18 cellular contexts compared by ENCODE assay signal in genomic region chr13:51328488-51328887, GRCh38. TPM values are rescaled to one million over a fixed set of nuclear protein-coding genes. Genes with fewer than 3 reads are reported as not detected.
DNase-seq lines count a peak whose midpoint lies in the region; ATAC-seq, FAIRE-seq and TF ChIP-seq lines count a peak whose summit lies in the region.
"Had no signal": no experiment of that assay in that cellular context is flagged by ENCODE, and none has a peak within 500 bp of the region (broad histone marks: within the 10 kb centered on the region; RNA-seq: fewer than 3 reads in every experiment).

No MANE protein-coding gene starts in this region.

- H3K79me1 ChIP-seq in IMR-90 (ENCODE audit: low read depth in 1 of 2, low read length in 2 of 2) (no peaks in the 10 kb centered on the region), H1 (ENCODE audit: low read depth, low read length) (no peaks in the 10 kb centered on the region)

- H3K9me1 ChIP-seq in IMR-90 (ENCODE audit: insufficient read depth, low read length): no peaks in the 10 kb centered on the region

- H4K20me1 ChIP-seq in IMR-90 (ENCODE audit: insufficient read depth, low read length): no peaks in the 10 kb centered on the region
- no peaks in the 10 kb centered on the region for H4K20me1 ChIP-seq in H1 (replicated peaks in 1 of 2; ENCODE audit: control insufficient read depth in 1 of 2, insufficient read depth in 2 of 2, low read length in 2 of 2)

- no peak overlapping the region for H2AK5ac ChIP-seq in IMR-90 (ENCODE audit: low read depth, low read length)
- no peak overlapping the region for H2AK5ac ChIP-seq in H1 (ENCODE audit: low read depth, low read length)

- H3K27ac Mint-ChIP-seq in naive thymus-derived CD8-positive, alpha-beta T cell: no peak overlapping the region

- ATAC-seq in IMR-90 (ENCODE audit: low read depth): no peak
- ATAC-seq in naive thymus-derived CD8-positive, alpha-beta T cell: no peak
- no peak for ATAC-seq in GM18873 (IDR thresholded peaks at IDR 0.05; ENCODE audit: low FRiP score, unreplicated experiment)
- no peak for ATAC-seq in GM19455 (IDR thresholded peaks at IDR 0.05; ENCODE audit: unreplicated experiment)
- ATAC-seq: PC-3 had no signal

- no peaks in the 10 kb centered on the region for H3K4me1 ChIP-seq in BE2C
- H3K4me1 ChIP-seq in IMR-90 (ENCODE audit: control insufficient read depth, insufficient read depth, low read length): no peaks in the 10 kb centered on the region
- H3K4me1 ChIP-seq in H1 (replicated peaks in 1 of 4; ENCODE audit: control insufficient read depth in 3 of 4, insufficient read depth in 4 of 4, low read length in 3 of 4): peaks cover 4 to 16% (median 15%) of the 10 kb centered on the region in 4 experiments; a peak in 6 of 7 replicates

- dilution Hi-C loops in IMR-90 (cut with HindIII; ENCODE audit: low sequenced_read_pairs, unreplicated experiment): no loop called here

- TF ChIP-seq POLR2A in IMR-90 (IDR thresholded peaks at IDR 0.05; ENCODE audit: low read depth, low read length) (no peak), H1 (IDR thresholded peaks at IDR 0.05; ENCODE audit: control extremely low read depth in 1 of 2, low read depth in 2 of 2, low read length in 2 of 2) (no peak)

- no peak overlapping the region for H2AK9ac ChIP-seq in IMR-90 (replicated peaks; ENCODE audit: low read depth, low read length, poor library complexity)

- H3K9ac ChIP-seq in IMR-90 (ENCODE audit: low read depth, low read length) (no peak overlapping the region), H1 (replicated peaks in 1 of 4; ENCODE audit: extremely low read depth in 1 of 4, low read depth in 3 of 4, low read length in 3 of 4) (no peak overlapping the region)
- H3K9ac ChIP-seq: GM23248 had no signal

- H3K36me3 ChIP-seq in BE2C: no peaks in the 10 kb centered on the region
- no peaks in the 10 kb centered on the region for H3K36me3 ChIP-seq in IMR-90 (ENCODE audit: control insufficient read depth, insufficient read depth, low read length)
- no peaks in the 10 kb centered on the region for H3K36me3 ChIP-seq in H1 (ENCODE audit: control insufficient read depth in 2 of 4, insufficient read depth in 4 of 4, low read length in 3 of 4)

- H3K27ac ChIP-seq in IMR-90 (ENCODE audit: insufficient read depth, low read length) (no peak overlapping the region), H1 (ENCODE audit: low read depth, low read length) (no peak overlapping the region)
- H3K27ac ChIP-seq: GM23248 had no signal

- H2BK5ac ChIP-seq in IMR-90 (ENCODE audit: low read depth, low read length, poor library complexity, severe bottlenecking) (no peak overlapping the region), H1 (ENCODE audit: low read depth, low read length) (no peak overlapping the region)

- no peak overlapping the region for H2BK20ac ChIP-seq in IMR-90 (ENCODE audit: low read depth, low read length)
- H2BK20ac ChIP-seq in H1 (ENCODE audit: low read length): no peak overlapping the region

- H2BK120ac ChIP-seq in IMR-90 (ENCODE audit: low read depth, low read length) (no peak overlapping the region), H1 (replicated peaks; ENCODE audit: low read depth, low read length) (no peak overlapping the region)

- no peaks in the 10 kb centered on the region for H3K79me2 ChIP-seq in H1 (ENCODE audit: control insufficient read depth in 1 of 2, insufficient read depth in 2 of 2, low read length in 2 of 2)

- H4K91ac ChIP-seq in IMR-90 (ENCODE audit: insufficient read depth, low read depth, low read length) (no peak overlapping the region), H1 (replicated peaks; ENCODE audit: insufficient read length, low read length) (no peak overlapping the region)

- no TSS peak for BruUV-seq in IMR-90 (replicated peaks; lab: Mats Ljungman, UMichigan)

- no peak overlapping the region for H2BK12ac ChIP-seq in H1 (ENCODE audit: low read depth, low read length)

- no peaks in the 10 kb centered on the region for H3K9me3 ChIP-seq in BE2C
- no peaks in the 10 kb centered on the region for H3K9me3 ChIP-seq in IMR-90 (ENCODE audit: control insufficient read depth, insufficient read depth, low read length)
- no peaks in the 10 kb centered on the region for H3K9me3 ChIP-seq in H1 (ENCODE audit: insufficient read depth in 2 of 2, low read depth in 1 of 2, low read length in 1 of 2)

- no peak overlapping the region for H3K23ac ChIP-seq in IMR-90 (ENCODE audit: low read depth, low read length)
- no peak overlapping the region for H3K23ac ChIP-seq in H1 (ENCODE audit: insufficient read length)

- POLR2A ChIA-PET in IMR-90 (lab: Charles Lee; ENCODE audit: unreplicated experiment): no interaction called here
- POLR2A ChIA-PET in H1 (lab: Charles Lee; ENCODE audit: partially characterized antibody): interaction anchor here (1.3 to 1.7 kb wide), 3 partner anchors 42 to 146 kb away, joined by 3 to 4 read pairs (median 3); no protein-coding TSS in a partner anchor
- POLR2A ChIA-PET in naive thymus-derived CD8-positive, alpha-beta T cell (lab: Charles Lee): no interaction called here

- H3K27me3 Mint-ChIP-seq in naive thymus-derived CD8-positive, alpha-beta T cell: no peaks in the 10 kb centered on the region

- CTCF ChIA-PET in IMR-90 (lab: Yijun Ruan, JAX): interaction anchor here (1.1 kb wide), 1 partner anchor 203 kb away, joined by 3 read pairs; no protein-coding TSS in a partner anchor
- CTCF ChIA-PET in H1 (lab: Charles Lee; ENCODE audit: partially characterized antibody): interaction anchor here (0.9 to 2.7 kb wide), 7 partner anchors 10 to 99 kb away, joined by 3 to 16 read pairs (median 3); no protein-coding TSS in a partner anchor

- no peaks in the 10 kb centered on the region; the same call in 1 of the 2 replicates for H3K23me2 ChIP-seq in H1 (ENCODE audit: low read depth, low read length)

- peaks cover 0 to 4% (median 2%) of the 10 kb centered on the region in 3 donors for H3K36me3 Mint-ChIP-seq in naive thymus-derived CD8-positive, alpha-beta T cell

- no peak overlapping the region for H3K14ac ChIP-seq in IMR-90 (replicated peaks; ENCODE audit: low read depth, low read length)
- no peak overlapping the region for H3K14ac ChIP-seq in H1 (ENCODE audit: insufficient read length)

- H3K18ac ChIP-seq in IMR-90 (ENCODE audit: low read depth, low read length) (no peak overlapping the region), H1 (ENCODE audit: extremely low read depth, low read length) (no peak overlapping the region; the same call in 1 of the 2 replicates)

- in situ Hi-C loops in IMR-90 (cut with MboI; ENCODE audit: low sequenced_read_pairs): no loop called here

- H3K9me3 Mint-ChIP-seq in naive thymus-derived CD8-positive, alpha-beta T cell: no peaks in the 10 kb centered on the region

- H3K4ac ChIP-seq in IMR-90 (ENCODE audit: low read depth, low read length) (no peak overlapping the region), H1 (replicated peaks; ENCODE audit: insufficient read length, low read depth, low read length) (no peak overlapping the region)

- H2BK15ac ChIP-seq in IMR-90 (ENCODE audit: low read depth, low read length) (no peak overlapping the region), H1 (ENCODE audit: low read length) (no peak overlapping the region)

- H4K5ac ChIP-seq in IMR-90 (ENCODE audit: low read depth, low read length) (no peak overlapping the region), H1 (ENCODE audit: insufficient read length, low read depth, low read length) (no peak overlapping the region)

- peak; percentile 95 for FAIRE-seq in H1 (lab: Jason Lieb, UNC)

- intact Hi-C loops in IMR-90 (cut with micrococcal nuclease): no loop called here

- no peaks in the 10 kb centered on the region for H3K27me3 ChIP-seq in BE2C
- H3K27me3 ChIP-seq in IMR-90 (ENCODE audit: control insufficient read depth, insufficient read depth, low read length): peaks cover 7% of the 10 kb centered on the region
- H3K27me3 ChIP-seq in H1 (replicated peaks in 1 of 4; ENCODE audit: control insufficient read depth in 3 of 4, extremely low read depth in 1 of 4, insufficient read depth in 3 of 4, low read length in 3 of 4): no peaks in the 10 kb centered on the region; a peak in 1 of 7 replicates

- H3K4me1 Mint-ChIP-seq in naive thymus-derived CD8-positive, alpha-beta T cell: peaks cover 5 to 18% (median 14%) of the 10 kb centered on the region in 4 donors

- H3K4me3 ChIP-seq in BE2C (ENCODE audit: low read depth, low read length): no peak overlapping the region
- H3K4me3 ChIP-seq in IMR-90 (ENCODE audit: insufficient read depth, low read depth, low read length): no peak overlapping the region
- no peak overlapping the region for H3K4me3 ChIP-seq in H1 (ENCODE audit: extremely low read depth in 1 of 4, insufficient read depth in 2 of 4, low read depth in 3 of 4, low read length in 4 of 4)
- H3K4me3 ChIP-seq: GM23248 had no signal

- peak; percentile 26 for DNase-seq in BE2C
- no peak for DNase-seq in IMR-90
- DNase-seq in H1 (ENCODE audit: low read depth in 1 of 2, low spot score in 2 of 2): peak; percentile 76 to 77
- DNase-seq in islet precursor cell: peak; percentile 76
- DNase-seq in activated T-cell treated with anti-CD3 and anti-CD28 coated beads for 4 hours: no peak
- no peak for DNase-seq in naive thymus-derived CD8-positive, alpha-beta T cell
- DNase-seq: C1 segment of cervical spinal cord, GM23248, NCI-H1417, NCI-H1930, NCI-H2171, NCI-H510A treated with DMSO at 0.1 percent for 48 hours, PC-3 had no signal

- TF ChIP-seq EP300 in H1 (IDR thresholded peaks at IDR 0.05; ENCODE audit: borderline replicate concordance in 1 of 2, low read depth in 2 of 2, low read length in 2 of 2): no peak

- TF ChIP-seq CTCF in BE2C (IDR thresholded peaks at IDR 0.05; ENCODE audit: low read depth, low read length) (no peak), IMR-90 (conservative IDR thresholded peaks at IDR 0.05; ENCODE audit: low read depth, low read length) (no peak), H1 (IDR thresholded peaks at IDR 0.05; ENCODE audit: control extremely low read depth in 1 of 3, insufficient read depth in 1 of 3, low read depth in 1 of 3, low read length in 3 of 3) (peak; percentile 15 to 37 (median 29); a peak in 2 of 4 replicates)

- H3K4me2 ChIP-seq in IMR-90 (ENCODE audit: low read depth, low read length): no peak overlapping the region
- no peak overlapping the region for H3K4me2 ChIP-seq in H1 (ENCODE audit: insufficient read depth in 1 of 2, low read depth in 2 of 2, low read length in 2 of 2)

- H3K56ac ChIP-seq in IMR-90 (ENCODE audit: extremely low read depth, insufficient read depth, low read length): no peak overlapping the region
- no peak overlapping the region for H3K56ac ChIP-seq in H1 (replicated peaks; ENCODE audit: insufficient read length, low read depth, low read length)

- H3K4me3 Mint-ChIP-seq in naive thymus-derived CD8-positive, alpha-beta T cell: no peak overlapping the region

- TF ChIP-seq RAD21 in IMR-90 (IDR thresholded peaks at IDR 0.05; ENCODE audit: low read length): no peak
- TF ChIP-seq RAD21 in H1 (IDR thresholded peaks at IDR 0.05 in 1 of 2, conservative IDR thresholded peaks at IDR 0.05 in 1 of 2; ENCODE audit: low read depth in 2 of 2, low read length in 2 of 2): peak; percentile 37 to 41

- H2AFZ ChIP-seq in IMR-90 (replicated peaks; ENCODE audit: low read length, poor library complexity) (peak overlapping the region; percentile 5), H1 (ENCODE audit: low read length) (no peak overlapping the region)
- H2AFZ ChIP-seq: GM23248 had no signal

- H4K8ac ChIP-seq in IMR-90 (ENCODE audit: low read depth in 2 of 2, low read length in 2 of 2): no peak overlapping the region
- no peak overlapping the region for H4K8ac ChIP-seq in H1 (ENCODE audit: extremely low read depth, insufficient read depth, low read length)

- WGBS in IMR-90 (ENCODE audit: extremely low coverage in 2 of 2, insufficient read length in 1 of 2), 2 experiments: 60% methylated on average over 2 of the region's 6 CpGs; no CpG with 5 or more reads in 1 of the 2 experiments
- whole genome bisulfite sequencing in H1 (ENCODE audit: extremely low coverage in 1 of 2, insufficient coverage in 1 of 2, insufficient read length in 1 of 2, insufficient replicate concordance in 2 of 2, low coverage in 1 of 2, low lambda C conversion rate in 2 of 2, missing lambda C conversion rate in 1 of 2), 2 experiments: 41% methylated on average over 6 of the region's 6 CpGs; no CpG with 5 or more reads in 1 of the 2 experiments

RNA-seq across cellular contexts. Expression of gene SERPINE3, which starts 11.0 kb away (rescaled TPM):
- polyA plus RNA-seq in BE2C (2012; ENCODE audit: insufficient read depth, insufficient read length, low read depth): not detected
- total RNA-seq in IMR-90 (2012; rRNA removed): not detected in 2 replicates
- polyA plus RNA-seq in IMR-90 (2012; rRNA removed): not detected in 2 replicates
- not detected in 2 replicates for polyA plus RNA-seq in IMR-90 (2012; cell fraction: cytosol; rRNA removed)
- polyA plus RNA-seq in IMR-90 (2012; cell fraction: nucleus; rRNA removed; ENCODE audit: low replicate concordance): not detected in 2 replicates
- total RNA-seq in H1 (2021; fragmentation: NEBNext Ultra II Directional; extraction: Animal tissue kit (Norgen Biotek cat#: 25700)): 0.15 and 0.34 TPM in 2 replicates
- 1.0 and 1.1 TPM in 2 replicates for polyA plus RNA-seq in H1 (2011; rRNA removed)
- polyA plus RNA-seq in H1 (2011; cell fraction: cytosol; rRNA removed): 0.76 TPM
- 3.0 TPM for polyA plus RNA-seq in H1 (2011; cell fraction: nucleus; rRNA removed)
- polyA plus RNA-seq in H1 (2012, experiment 1 of 2): 0.39 to 0.69 TPM (median 0.64 TPM) in 3 of 4 replicates, not detected in the other
- 0.16 TPM for polyA plus RNA-seq in H1 (2012, experiment 2 of 2)
- polyA plus RNA-seq in H1 (2013, experiment 1 of 2): 0.28 TPM
- 0.18 TPM for polyA plus RNA-seq in H1 (2013, experiment 2 of 2)
- polyA minus RNA-seq in H1 (2011; rRNA and poly(A)+ RNA removed): 1.6 and 2.3 TPM in 2 replicates
- not detected for polyA minus RNA-seq in H1 (2011; cell fraction: cytosol; rRNA and poly(A)+ RNA removed)
- 2.0 TPM for polyA minus RNA-seq in H1 (2011; cell fraction: nucleus; rRNA and poly(A)+ RNA removed)
- total RNA-seq in naive thymus-derived CD8-positive, alpha-beta T cell: not detected
- polyA plus RNA-seq in naive thymus-derived CD8-positive, alpha-beta T cell: not detected
- total RNA-seq: A172, GM23248, LHCN-M2, PC-3, SK-MEL-5 had no signal

Comparison
In these comparisons a context has a peak if more than half of its experiments do, and no peak if none do; other contexts are left out.
1. DNase-seq: peak in BE2C (single experiment), H1 (2 of 2) and islet precursor cell (single experiment); none in IMR-90 (single experiment), activated T-cell treated with anti-CD3 and anti-CD28 coated beads for 4 hours (single experiment) and naive thymus-derived CD8-positive, alpha-beta T cell (0 of 10).
2. CTCF ChIP-seq: peak in H1 (3 of 3); none in BE2C (single experiment) and IMR-90 (single experiment).